ENCODE assay signal across 8 cellular contexts in the genomic region with DNA sequence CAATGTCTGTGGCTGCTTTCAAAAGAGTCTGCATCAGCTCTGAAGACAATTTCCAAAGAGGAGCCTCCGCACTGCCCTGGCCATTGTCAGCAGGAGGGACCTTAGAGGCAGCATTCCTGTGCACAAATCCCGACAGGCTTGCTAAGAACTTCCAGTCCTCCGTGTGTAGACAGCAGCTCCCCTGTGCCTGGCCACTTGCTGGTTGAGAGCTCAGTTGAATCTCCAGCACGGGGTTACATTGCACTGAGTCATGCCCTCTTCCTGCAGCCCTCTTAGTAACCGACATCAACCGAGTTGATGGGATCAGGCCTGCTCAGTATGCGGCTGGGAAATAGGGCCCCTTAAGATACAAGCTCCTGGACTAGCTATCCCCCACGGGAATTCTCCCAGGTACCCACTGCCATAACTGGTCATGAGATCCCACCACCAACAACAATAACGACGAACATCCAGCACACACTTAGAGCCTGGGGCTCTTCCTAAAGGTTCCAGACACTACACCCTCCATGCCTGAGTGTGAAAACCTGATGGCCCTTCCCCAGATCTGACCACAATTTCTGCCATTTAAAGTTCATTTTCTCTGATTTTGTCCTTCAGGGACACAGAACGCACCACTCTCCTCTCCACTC. TPM values are rescaled to one million over a fixed set of nuclear protein-coding genes. Genes with fewer than 3 reads are reported as not detected.
DNase-seq lines count a peak whose midpoint lies in the region; ATAC-seq and TF ChIP-seq lines count a peak whose summit lies in the region.

No MANE protein-coding gene starts in this region.

- POLR2A ChIA-PET in Panc1 (lab: Charles Lee), result interaction anchor here (0.5 kb wide), 1 partner anchor 703 kb away, joined by 8 read pairs; no protein-coding TSS in a partner anchor

- no TSS peak for BruUV-seq in Panc1 (replicated peaks; lab: Mats Ljungman, UMichigan)

- DNase-seq in GF-D8 (lab: John Stamatoyannopoulos, UW) (peak; percentile 6), Panc1 (ENCODE audit: low read depth, low spot score) (no peak), ecto neural progenitor cell (ENCODE audit: low spot score) (peak; percentile 46), NCI-H446 treated with DMSO at 0.1 percent for 48 hours (lab: John Stamatoyannopoulos, UW) (no peak), T-helper 9 cell (no peak), tibial nerve (ENCODE audit: low spot score in 2 of 2) (no peak)

- intact Hi-C loops in Panc1 (cut with micrococcal nuclease; ENCODE audit: unreplicated experiment), result loop anchor here (2.0 kb wide), 2 partner anchors 77 to 85 kb away; no protein-coding TSS in a partner anchor

- no peak for TF ChIP-seq CTCF in Panc1 (IDR thresholded peaks at IDR 0.05)
- TF ChIP-seq CTCF in tibial nerve (IDR thresholded peaks at IDR 0.05), result no peak

- H3K36me3 ChIP-seq in Panc1 (ENCODE audit: control insufficient read depth, insufficient read depth, low read length) (no peaks in the 10 kb centered on the region), rectal smooth muscle tissue (ENCODE audit: control insufficient read depth, insufficient read depth, low read length) (no peaks in the 10 kb centered on the region), tibial nerve (no peaks in the 10 kb centered on the region)

- H3K9me3 ChIP-seq in Panc1 (ENCODE audit: control insufficient read depth, insufficient read depth, low read depth, low read length), result no peaks in the 10 kb centered on the region
- no peaks in the 10 kb centered on the region for H3K9me3 ChIP-seq in tibial nerve

- in situ Hi-C loops in Panc1 (cut with HindIII; ENCODE audit: low pct_unique_long_range_greater_than_20kb, low sequenced_read_pairs), result no loop called here

- TF ChIP-seq POLR2A in tibial nerve (IDR thresholded peaks at IDR 0.05), result no peak

- no peak overlapping the region for H3K9ac ChIP-seq in rectal smooth muscle tissue (ENCODE audit: low read length)

- peak; percentile 73 for ATAC-seq in Panc1
- no peak for ATAC-seq in GM19463 (IDR thresholded peaks at IDR 0.05; ENCODE audit: unreplicated experiment)

- H3K27me3 ChIP-seq in Panc1 (ENCODE audit: control insufficient read depth, insufficient read depth, low read length), result peaks cover 2% of the 10 kb centered on the region; the same call in 1 of the 2 replicates
- peaks cover 7% of the 10 kb centered on the region for H3K27me3 ChIP-seq in rectal smooth muscle tissue (ENCODE audit: control insufficient read depth, insufficient read depth, low read length)
- H3K27me3 ChIP-seq in tibial nerve, result no peaks in the 10 kb centered on the region

- 50 to 51% methylated on average over 11 of the region's 11 CpGs for WGBS in tibial nerve, 2 donors

- no peak for TF ChIP-seq EP300 in tibial nerve (IDR thresholded peaks at IDR 0.05)

- H3K4me3 ChIP-seq in Panc1 (ENCODE audit: low read depth in 2 of 2, low read length in 2 of 2), result peak overlapping the region in 1 of 2 experiments; percentile 43; a peak in 2 of 4 replicates
- H3K4me3 ChIP-seq in rectal smooth muscle tissue (ENCODE audit: low read length), result peak overlapping the region; percentile 52
- peak overlapping the region in 2 of 4 donors; percentile 28 to 43 for H3K4me3 ChIP-seq in tibial nerve

- no peaks in the 10 kb centered on the region; the same call in 1 of the 2 replicates for H3K4me1 ChIP-seq in Panc1 (ENCODE audit: control insufficient read depth, insufficient read depth, low read length)
- peaks cover 2% of the 10 kb centered on the region for H3K4me1 ChIP-seq in rectal smooth muscle tissue (ENCODE audit: control insufficient read depth, insufficient read depth, low read length)
- H3K4me1 ChIP-seq in tibial nerve, result peaks cover 0 to 23% (median 5%) of the 10 kb centered on the region in 4 donors

- no peak overlapping the region for H3K27ac ChIP-seq in Panc1 (ENCODE audit: low read length)
- H3K27ac ChIP-seq in rectal smooth muscle tissue (ENCODE audit: low read depth, low read length), result no peak overlapping the region
- no peak overlapping the region for H3K27ac ChIP-seq in tibial nerve

- CTCF ChIA-PET in Panc1 (lab: Charles Lee), result interaction anchor here (0.5 to 1.5 kb wide), 15 partner anchors 17 to 644 kb away, joined by 3 to 9 read pairs (median 3); a partner anchor contains a TSS

RNA-seq across cellular contexts. Expression of a gene that starts 12.0 kb away (rescaled TPM):
- total RNA-seq in Panc1 (2021; ENCODE audit: unreplicated experiment), result 0.18 TPM
- polyA plus RNA-seq in Panc1 (2012; ENCODE audit: insufficient read length), result not detected
- 1 to 10 TPM in 2 of 4 donors, not detected in 2; 1.2 to 2.5 TPM for total RNA-seq in tibial nerve

RNA-seq across cellular contexts. Expression of a gene that starts 30.8 kb away (rescaled TPM):
- total RNA-seq in Panc1 (2021; ENCODE audit: unreplicated experiment) (not detected), tibial nerve (1 to 10 TPM; 1.3 to 9.0 (median 2.7) TPM)
- polyA plus RNA-seq in Panc1 (2012; ENCODE audit: insufficient read length), result 0.13 TPM

RNA-seq across cellular contexts. Expression of a gene that starts 47.0 kb away (rescaled TPM):
- total RNA-seq in Panc1 (2021; ENCODE audit: unreplicated experiment), result 64.9 TPM
- polyA plus RNA-seq in Panc1 (2012; ENCODE audit: insufficient read length), result 49.4 TPM
- 10 to 100 TPM; 36.1 to 38.7 (median 37.0) TPM for total RNA-seq in tibial nerve

RNA-seq across cellular contexts. Expression of a gene that starts 47.3 kb away (rescaled TPM):
- total RNA-seq in Panc1 (2021; ENCODE audit: unreplicated experiment) (1.0 TPM), tibial nerve (1 to 10 TPM in 2 of 4 donors, under 1 TPM in 2; 0.44 to 3.3 (median 1.2) TPM)
- 2.4 TPM for polyA plus RNA-seq in Panc1 (2012; ENCODE audit: insufficient read length)

Comparison
In these comparisons a context has a peak if more than half of its experiments do, and no peak if none do; other contexts are left out.
1. DNase-seq: peak in GF-D8 (single experiment) and ecto neural progenitor cell (single experiment); none in Panc1 (single experiment), NCI-H446 treated with DMSO at 0.1 percent for 48 hours (single experiment), T-helper 9 cell (single experiment) and tibial nerve (0 of 2).